In the genomic region with DNA sequence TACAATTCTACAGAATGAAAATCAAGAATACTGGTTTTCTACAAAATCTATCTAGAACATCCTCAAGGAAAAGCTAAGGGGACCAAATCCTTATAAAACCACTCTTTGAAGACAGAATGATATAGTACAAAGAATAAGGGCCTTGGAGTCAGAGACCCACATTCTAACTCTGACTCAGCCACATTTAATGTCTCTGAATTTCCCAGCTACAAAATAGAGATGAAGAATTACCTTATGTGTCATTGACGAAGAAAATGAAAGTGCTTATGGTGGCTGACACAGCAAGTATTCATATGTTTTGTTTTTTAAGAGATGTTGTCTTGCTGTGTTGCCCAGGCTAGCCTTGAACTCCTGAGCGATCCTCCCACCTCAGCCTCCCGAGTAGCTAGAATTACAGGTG, we compare ENCODE assay signal across 16 cellular contexts.
"Had no signal": no experiment of that assay in that cellular context is flagged by ENCODE, and none has a peak within 500 bp of the region (broad histone marks: within the 10 kb centered on the region; RNA-seq: fewer than 3 reads in every experiment).

No MANE protein-coding gene starts in this region.

- H3K9me3 Mint-ChIP-seq: natural killer cell treated with Interleukin-12 subunit alpha and Interleukin-12 subunit beta and Interleukin-15 and Interleukin-18, amount 100 ng/mL, for 72 hours had no signal

- H3K27ac Mint-ChIP-seq: activated CD8-positive, alpha-beta memory T cell treated with anti-CD3 and anti-CD28 coated beads, Interleukin-2, amount 10 ng/mL, durations not matched to agents 7 days and 5 days; mesothelial cell of epicardium; natural killer cell treated with Interleukin-12 subunit alpha and Interleukin-12 subunit beta and Interleukin-15 and Interleukin-18, amount 100 ng/mL, for 72 hours had no signal

- ATAC-seq: activated CD8-positive, alpha-beta memory T cell treated with anti-CD3 and anti-CD28 coated beads, Interleukin-2, amount 10 ng/mL, durations not matched to agents 7 days and 5 days; left lobe of liver; natural killer cell treated with Interleukin-12 subunit alpha and Interleukin-12 subunit beta and Interleukin-15 and Interleukin-18, amount 100 ng/mL, for 72 hours; sciatic nerve; stimulated activated naive B cell treated with anti-CD40 and anti-IgM and Interleukin-4, amounts not matched to agents 10 μg/mL and 1 μg/mL and 100 μg/mL, for 72 hours; upper lobe of right lung had no signal

- DNase-seq: activated CD4-positive, alpha-beta T cell treated with anti-CD3 and anti-CD28 coated beads, Interleukin-2, amount 50 U/mL, for 48 hours; activated CD8-positive, alpha-beta memory T cell treated with anti-CD3 and anti-CD28 coated beads, Interleukin-2, amount 10 ng/mL, durations not matched to agents 7 days and 5 days; activated gamma-delta T cell treated with Interleukin-2 at 50 U/mL for 16 hours; aorta; hippocampal formation; islet precursor cell; nucleus accumbens; SIG-M5; stimulated activated CD4-positive, alpha-beta T cell treated with anti-CD3 and anti-CD28 coated beads, Interleukin-4, amount 100 ng/mL, for 1 hour; stimulated activated naive B cell treated with anti-CD40 and anti-IgM and Interleukin-4, amounts not matched to agents 10 μg/mL and 1 μg/mL and 100 μg/mL, for 72 hours; T1000; upper lobe of right lung had no signal

- H3K27me3 Mint-ChIP-seq: activated CD8-positive, alpha-beta memory T cell treated with anti-CD3 and anti-CD28 coated beads, Interleukin-2, amount 10 ng/mL, durations not matched to agents 7 days and 5 days; natural killer cell treated with Interleukin-12 subunit alpha and Interleukin-12 subunit beta and Interleukin-15 and Interleukin-18, amount 100 ng/mL, for 72 hours; stimulated activated naive B cell treated with anti-CD40 and anti-IgM and Interleukin-4, amounts not matched to agents 10 μg/mL and 1 μg/mL and 100 μg/mL, for 72 hours had no signal

- H3K4me1 Mint-ChIP-seq: mesothelial cell of epicardium had no signal

- H3K4me3 Mint-ChIP-seq: activated CD8-positive, alpha-beta memory T cell treated with anti-CD3 and anti-CD28 coated beads, Interleukin-2, amount 10 ng/mL, durations not matched to agents 7 days and 5 days; mesothelial cell of epicardium; natural killer cell treated with Interleukin-12 subunit alpha and Interleukin-12 subunit beta and Interleukin-15 and Interleukin-18, amount 100 ng/mL, for 72 hours; stimulated activated naive B cell treated with anti-CD40 and anti-IgM and Interleukin-4, amounts not matched to agents 10 μg/mL and 1 μg/mL and 100 μg/mL, for 72 hours had no signal
